In the genomic region with DNA sequence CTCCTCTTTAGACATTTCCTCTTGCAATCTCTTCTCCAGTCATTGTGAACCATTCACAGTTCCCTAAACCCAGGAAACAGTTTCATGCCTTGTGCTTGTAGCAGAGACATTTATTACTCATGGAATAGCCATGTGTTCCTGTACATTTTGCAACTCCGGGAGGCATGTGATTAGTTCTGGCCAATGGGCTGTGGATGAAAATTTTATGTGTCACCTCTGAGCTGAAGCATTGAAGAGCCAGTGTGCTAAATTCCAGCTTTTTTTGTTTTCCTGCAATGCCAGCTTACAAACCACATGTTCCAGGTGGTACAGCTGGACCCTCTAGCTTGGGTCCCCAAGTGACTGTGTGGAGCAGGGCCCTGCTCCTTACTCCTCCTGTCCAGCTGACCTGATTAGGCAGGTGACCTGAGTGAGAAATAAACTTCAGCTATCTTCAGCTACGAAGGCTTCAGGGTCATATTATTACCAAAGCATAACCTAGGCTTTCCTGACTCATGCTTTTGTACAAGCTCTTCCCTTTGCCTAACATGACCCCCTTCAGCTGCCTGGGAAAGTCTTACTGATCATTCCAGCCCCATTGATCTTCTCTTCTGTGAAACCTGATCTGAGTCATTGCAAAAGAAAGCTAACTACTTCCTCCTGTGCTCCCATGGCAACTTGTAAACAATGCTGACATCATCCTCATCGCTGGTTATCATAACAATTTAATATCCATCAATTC, we compare ENCODE assay signal across 1 cellular context.
A peak's percentile ranks its signal among the peaks of the same experiment; 100 is the strongest.
TF ChIP-seq lines count a peak whose summit lies in the region.

No MANE protein-coding gene starts in this region.

TF ChIP-seq in GM23338, 12 proteins besides CTCF, POLR2A, EP300 and RAD21:
- TF ChIP-seq, protein P1, sequence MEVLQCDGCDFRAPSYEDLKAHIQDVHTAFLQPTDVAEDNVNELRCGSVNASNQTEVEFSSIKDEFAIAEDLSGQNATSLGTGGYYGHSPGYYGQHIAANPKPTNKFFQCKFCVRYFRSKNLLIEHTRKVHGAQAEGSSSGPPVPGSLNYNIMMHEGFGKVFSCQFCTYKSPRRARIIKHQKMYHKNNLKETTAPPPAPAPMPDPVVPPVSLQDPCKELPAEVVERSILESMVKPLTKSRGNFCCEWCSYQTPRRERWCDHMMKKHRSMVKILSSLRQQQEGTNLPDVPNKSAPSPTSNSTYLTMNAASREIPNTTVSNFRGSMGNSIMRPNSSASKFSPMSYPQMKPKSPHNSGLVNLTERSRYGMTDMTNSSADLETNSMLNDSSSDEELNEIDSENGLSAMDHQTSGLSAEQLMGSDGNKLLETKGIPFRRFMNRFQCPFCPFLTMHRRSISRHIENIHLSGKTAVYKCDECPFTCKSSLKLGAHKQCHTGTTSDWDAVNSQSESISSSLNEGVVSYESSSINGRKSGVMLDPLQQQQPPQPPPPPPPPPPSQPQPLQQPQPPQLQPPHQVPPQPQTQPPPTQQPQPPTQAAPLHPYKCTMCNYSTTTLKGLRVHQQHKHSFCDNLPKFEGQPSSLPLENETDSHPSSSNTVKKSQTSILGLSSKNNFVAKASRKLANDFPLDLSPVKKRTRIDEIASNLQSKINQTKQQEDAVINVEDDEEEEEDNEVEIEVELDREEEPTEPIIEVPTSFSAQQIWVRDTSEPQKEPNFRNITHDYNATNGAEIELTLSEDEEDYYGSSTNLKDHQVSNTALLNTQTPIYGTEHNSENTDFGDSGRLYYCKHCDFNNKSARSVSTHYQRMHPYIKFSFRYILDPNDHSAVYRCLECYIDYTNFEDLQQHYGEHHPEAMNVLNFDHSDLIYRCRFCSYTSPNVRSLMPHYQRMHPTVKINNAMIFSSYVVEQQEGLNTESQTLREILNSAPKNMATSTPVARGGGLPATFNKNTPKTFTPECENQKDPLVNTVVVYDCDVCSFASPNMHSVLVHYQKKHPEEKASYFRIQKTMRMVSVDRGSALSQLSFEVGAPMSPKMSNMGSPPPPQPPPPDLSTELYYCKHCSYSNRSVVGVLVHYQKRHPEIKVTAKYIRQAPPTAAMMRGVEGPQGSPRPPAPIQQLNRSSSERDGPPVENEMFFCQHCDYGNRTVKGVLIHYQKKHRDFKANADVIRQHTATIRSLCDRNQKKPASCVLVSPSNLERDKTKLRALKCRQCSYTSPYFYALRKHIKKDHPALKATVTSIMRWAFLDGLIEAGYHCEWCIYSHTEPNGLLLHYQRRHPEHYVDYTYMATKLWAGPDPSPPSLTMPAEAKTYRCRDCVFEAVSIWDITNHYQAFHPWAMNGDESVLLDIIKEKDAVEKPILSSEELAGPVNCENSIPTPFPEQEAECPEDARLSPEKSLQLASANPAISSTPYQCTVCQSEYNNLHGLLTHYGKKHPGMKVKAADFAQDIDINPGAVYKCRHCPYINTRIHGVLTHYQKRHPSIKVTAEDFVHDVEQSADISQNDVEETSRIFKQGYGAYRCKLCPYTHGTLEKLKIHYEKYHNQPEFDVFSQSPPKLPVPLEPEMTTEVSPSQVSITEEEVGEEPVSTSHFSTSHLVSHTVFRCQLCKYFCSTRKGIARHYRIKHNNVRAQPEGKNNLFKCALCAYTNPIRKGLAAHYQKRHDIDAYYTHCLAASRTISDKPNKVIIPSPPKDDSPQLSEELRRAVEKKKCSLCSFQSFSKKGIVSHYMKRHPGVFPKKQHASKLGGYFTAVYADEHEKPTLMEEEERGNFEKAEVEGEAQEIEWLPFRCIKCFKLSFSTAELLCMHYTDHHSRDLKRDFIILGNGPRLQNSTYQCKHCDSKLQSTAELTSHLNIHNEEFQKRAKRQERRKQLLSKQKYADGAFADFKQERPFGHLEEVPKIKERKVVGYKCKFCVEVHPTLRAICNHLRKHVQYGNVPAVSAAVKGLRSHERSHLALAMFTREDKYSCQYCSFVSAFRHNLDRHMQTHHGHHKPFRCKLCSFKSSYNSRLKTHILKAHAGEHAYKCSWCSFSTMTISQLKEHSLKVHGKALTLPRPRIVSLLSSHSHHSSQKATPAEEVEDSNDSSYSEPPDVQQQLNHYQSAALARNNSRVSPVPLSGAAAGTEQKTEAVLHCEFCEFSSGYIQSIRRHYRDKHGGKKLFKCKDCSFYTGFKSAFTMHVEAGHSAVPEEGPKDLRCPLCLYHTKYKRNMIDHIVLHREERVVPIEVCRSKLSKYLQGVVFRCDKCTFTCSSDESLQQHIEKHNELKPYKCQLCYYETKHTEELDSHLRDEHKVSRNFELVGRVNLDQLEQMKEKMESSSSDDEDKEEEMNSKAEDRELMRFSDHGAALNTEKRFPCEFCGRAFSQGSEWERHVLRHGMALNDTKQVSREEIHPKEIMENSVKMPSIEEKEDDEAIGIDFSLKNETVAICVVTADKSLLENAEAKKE (CRISPR knock-in tag; IDR thresholded peaks at IDR 0.05) = no peak
- TF ChIP-seq EZH2phosphoT487 (IDR thresholded peaks at IDR 0.05; ENCODE audit: unreplicated experiment) (no peak), STAT1 (IDR thresholded peaks at IDR 0.05; ENCODE audit: unreplicated experiment) (no peak), CREB1 (CRISPR knock-in tag; IDR thresholded peaks at IDR 0.05; ENCODE audit: low read depth) (peak; percentile 19; the same call in 1 of the 2 replicates), ZNF331 (CRISPR knock-in tag; IDR thresholded peaks at IDR 0.05; ENCODE audit: low read depth) (no peak), EZH2 (IDR thresholded peaks at IDR 0.05; ENCODE audit: low read depth, unreplicated experiment) (no peak)
